In genomic region chr4:140568507-140569306, GRCh38 we compare ENCODE assay signal across 1 cellular context.
TF ChIP-seq lines count a peak whose summit lies in the region.

TSS of gene UCP1 (minus strand) at chr4:140568961. CDS start at chr4:140568729, 232 bp downstream.

TF ChIP-seq in HepG2, 621 proteins besides CTCF, POLR2A, EP300 and RAD21 (continued from another document and continues in another):
- TF ChIP-seq, protein P1, sequence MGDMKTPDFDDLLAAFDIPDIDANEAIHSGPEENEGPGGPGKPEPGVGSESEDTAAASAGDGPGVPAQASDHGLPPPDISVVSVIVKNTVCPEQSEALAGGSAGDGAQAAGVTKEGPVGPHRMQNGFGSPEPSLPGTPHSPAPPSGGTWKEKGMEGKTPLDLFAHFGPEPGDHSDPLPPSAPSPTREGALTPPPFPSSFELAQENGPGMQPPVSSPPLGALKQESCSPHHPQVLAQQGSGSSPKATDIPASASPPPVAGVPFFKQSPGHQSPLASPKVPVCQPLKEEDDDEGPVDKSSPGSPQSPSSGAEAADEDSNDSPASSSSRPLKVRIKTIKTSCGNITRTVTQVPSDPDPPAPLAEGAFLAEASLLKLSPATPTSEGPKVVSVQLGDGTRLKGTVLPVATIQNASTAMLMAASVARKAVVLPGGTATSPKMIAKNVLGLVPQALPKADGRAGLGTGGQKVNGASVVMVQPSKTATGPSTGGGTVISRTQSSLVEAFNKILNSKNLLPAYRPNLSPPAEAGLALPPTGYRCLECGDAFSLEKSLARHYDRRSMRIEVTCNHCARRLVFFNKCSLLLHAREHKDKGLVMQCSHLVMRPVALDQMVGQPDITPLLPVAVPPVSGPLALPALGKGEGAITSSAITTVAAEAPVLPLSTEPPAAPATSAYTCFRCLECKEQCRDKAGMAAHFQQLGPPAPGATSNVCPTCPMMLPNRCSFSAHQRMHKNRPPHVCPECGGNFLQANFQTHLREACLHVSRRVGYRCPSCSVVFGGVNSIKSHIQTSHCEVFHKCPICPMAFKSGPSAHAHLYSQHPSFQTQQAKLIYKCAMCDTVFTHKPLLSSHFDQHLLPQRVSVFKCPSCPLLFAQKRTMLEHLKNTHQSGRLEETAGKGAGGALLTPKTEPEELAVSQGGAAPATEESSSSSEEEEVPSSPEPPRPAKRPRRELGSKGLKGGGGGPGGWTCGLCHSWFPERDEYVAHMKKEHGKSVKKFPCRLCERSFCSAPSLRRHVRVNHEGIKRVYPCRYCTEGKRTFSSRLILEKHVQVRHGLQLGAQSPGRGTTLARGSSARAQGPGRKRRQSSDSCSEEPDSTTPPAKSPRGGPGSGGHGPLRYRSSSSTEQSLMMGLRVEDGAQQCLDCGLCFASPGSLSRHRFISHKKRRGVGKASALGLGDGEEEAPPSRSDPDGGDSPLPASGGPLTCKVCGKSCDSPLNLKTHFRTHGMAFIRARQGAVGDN (CRISPR knock-in tag; IDR thresholded peaks at IDR 0.05): peak; percentile 55
- TF ChIP-seq PATZ1 (CRISPR knock-in tag; IDR thresholded peaks at IDR 0.05) (no peak), ZBTB39 (CRISPR knock-in tag; IDR thresholded peaks at IDR 0.05) (peak; percentile 41; the same call in 1 of the 2 replicates), MYC (CRISPR knock-in tag; IDR thresholded peaks at IDR 0.05; ENCODE audit: borderline replicate concordance) (0 out of 2 replicates have a peak, but pooled peaks have one; percentile 33), ZNF142 (CRISPR knock-in tag; IDR thresholded peaks at IDR 0.05) (no peak), ZNF839 (CRISPR knock-in tag; IDR thresholded peaks at IDR 0.05; ENCODE audit: borderline replicate concordance) (no peak), ZNF777 (CRISPR knock-in tag; IDR thresholded peaks at IDR 0.05) (peak; percentile 61), ZBTB7B (CRISPR knock-in tag; IDR thresholded peaks at IDR 0.05) (0 out of 2 replicates have a peak, but pooled peaks have one; percentile 38), FOXC1 (CRISPR knock-in tag; IDR thresholded peaks at IDR 0.05; ENCODE audit: borderline replicate concordance) (peak; percentile 15; the same call in 1 of the 2 replicates), SAP130 (CRISPR knock-in tag; IDR thresholded peaks at IDR 0.05; ENCODE audit: low read depth) (peak; percentile 17; the same call in 1 of the 2 replicates), ZNF883 (CRISPR knock-in tag; IDR thresholded peaks at IDR 0.05; ENCODE audit: not compliant biosample characterization) (no peak), RXRA (CRISPR knock-in tag; IDR thresholded peaks at IDR 0.05) (peak; percentile 23; the same call in 1 of the 2 replicates), HHEX (CRISPR knock-in tag; IDR thresholded peaks at IDR 0.05) (no peak)
- TF ChIP-seq, protein P2, sequence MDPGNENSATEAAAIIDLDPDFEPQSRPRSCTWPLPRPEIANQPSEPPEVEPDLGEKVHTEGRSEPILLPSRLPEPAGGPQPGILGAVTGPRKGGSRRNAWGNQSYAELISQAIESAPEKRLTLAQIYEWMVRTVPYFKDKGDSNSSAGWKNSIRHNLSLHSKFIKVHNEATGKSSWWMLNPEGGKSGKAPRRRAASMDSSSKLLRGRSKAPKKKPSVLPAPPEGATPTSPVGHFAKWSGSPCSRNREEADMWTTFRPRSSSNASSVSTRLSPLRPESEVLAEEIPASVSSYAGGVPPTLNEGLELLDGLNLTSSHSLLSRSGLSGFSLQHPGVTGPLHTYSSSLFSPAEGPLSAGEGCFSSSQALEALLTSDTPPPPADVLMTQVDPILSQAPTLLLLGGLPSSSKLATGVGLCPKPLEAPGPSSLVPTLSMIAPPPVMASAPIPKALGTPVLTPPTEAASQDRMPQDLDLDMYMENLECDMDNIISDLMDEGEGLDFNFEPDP (CRISPR knock-in tag; conservative IDR thresholded peaks at IDR 0.05): 0 out of 2 replicates have a peak, but pooled peaks have one; percentile 45
- TF ChIP-seq, protein P3, sequence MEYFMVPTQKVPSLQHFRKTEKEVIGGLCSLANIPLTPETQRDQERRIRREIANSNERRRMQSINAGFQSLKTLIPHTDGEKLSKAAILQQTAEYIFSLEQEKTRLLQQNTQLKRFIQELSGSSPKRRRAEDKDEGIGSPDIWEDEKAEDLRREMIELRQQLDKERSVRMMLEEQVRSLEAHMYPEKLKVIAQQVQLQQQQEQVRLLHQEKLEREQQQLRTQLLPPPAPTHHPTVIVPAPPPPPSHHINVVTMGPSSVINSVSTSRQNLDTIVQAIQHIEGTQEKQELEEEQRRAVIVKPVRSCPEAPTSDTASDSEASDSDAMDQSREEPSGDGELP (IDR thresholded peaks at IDR 0.05; ENCODE audit: borderline replicate concordance, low read depth): 0 out of 2 replicates have a peak, but pooled peaks have one; percentile 20
- TF ChIP-seq, protein P4, sequence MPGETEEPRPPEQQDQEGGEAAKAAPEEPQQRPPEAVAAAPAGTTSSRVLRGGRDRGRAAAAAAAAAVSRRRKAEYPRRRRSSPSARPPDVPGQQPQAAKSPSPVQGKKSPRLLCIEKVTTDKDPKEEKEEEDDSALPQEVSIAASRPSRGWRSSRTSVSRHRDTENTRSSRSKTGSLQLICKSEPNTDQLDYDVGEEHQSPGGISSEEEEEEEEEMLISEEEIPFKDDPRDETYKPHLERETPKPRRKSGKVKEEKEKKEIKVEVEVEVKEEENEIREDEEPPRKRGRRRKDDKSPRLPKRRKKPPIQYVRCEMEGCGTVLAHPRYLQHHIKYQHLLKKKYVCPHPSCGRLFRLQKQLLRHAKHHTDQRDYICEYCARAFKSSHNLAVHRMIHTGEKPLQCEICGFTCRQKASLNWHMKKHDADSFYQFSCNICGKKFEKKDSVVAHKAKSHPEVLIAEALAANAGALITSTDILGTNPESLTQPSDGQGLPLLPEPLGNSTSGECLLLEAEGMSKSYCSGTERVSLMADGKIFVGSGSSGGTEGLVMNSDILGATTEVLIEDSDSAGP (CRISPR knock-in tag; IDR thresholded peaks at IDR 0.05; ENCODE audit: borderline replicate concordance): peak; percentile 43; the same call in 1 of the 2 replicates
- TF ChIP-seq, protein P5, sequence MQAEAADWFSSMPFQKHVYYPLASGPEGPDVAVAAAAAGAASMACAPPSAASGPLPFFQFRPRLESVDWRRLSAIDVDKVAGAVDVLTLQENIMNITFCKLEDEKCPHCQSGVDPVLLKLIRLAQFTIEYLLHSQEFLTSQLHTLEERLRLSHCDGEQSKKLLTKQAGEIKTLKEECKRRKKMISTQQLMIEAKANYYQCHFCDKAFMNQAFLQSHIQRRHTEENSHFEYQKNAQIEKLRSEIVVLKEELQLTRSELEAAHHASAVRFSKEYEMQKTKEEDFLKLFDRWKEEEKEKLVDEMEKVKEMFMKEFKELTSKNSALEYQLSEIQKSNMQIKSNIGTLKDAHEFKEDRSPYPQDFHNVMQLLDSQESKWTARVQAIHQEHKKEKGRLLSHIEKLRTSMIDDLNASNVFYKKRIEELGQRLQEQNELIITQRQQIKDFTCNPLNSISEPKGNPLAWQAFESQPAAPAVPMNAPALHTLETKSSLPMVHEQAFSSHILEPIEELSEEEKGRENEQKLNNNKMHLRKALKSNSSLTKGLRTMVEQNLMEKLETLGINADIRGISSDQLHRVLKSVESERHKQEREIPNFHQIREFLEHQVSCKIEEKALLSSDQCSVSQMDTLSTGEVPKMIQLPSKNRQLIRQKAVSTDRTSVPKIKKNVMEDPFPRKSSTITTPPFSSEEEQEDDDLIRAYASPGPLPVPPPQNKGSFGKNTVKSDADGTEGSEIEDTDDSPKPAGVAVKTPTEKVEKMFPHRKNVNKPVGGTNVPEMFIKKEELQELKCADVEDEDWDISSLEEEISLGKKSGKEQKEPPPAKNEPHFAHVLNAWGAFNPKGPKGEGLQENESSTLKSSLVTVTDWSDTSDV (CRISPR knock-in tag; IDR thresholded peaks at IDR 0.05): 0 out of 2 replicates have a peak, but pooled peaks have one; percentile 42
- TF ChIP-seq, protein P6, sequence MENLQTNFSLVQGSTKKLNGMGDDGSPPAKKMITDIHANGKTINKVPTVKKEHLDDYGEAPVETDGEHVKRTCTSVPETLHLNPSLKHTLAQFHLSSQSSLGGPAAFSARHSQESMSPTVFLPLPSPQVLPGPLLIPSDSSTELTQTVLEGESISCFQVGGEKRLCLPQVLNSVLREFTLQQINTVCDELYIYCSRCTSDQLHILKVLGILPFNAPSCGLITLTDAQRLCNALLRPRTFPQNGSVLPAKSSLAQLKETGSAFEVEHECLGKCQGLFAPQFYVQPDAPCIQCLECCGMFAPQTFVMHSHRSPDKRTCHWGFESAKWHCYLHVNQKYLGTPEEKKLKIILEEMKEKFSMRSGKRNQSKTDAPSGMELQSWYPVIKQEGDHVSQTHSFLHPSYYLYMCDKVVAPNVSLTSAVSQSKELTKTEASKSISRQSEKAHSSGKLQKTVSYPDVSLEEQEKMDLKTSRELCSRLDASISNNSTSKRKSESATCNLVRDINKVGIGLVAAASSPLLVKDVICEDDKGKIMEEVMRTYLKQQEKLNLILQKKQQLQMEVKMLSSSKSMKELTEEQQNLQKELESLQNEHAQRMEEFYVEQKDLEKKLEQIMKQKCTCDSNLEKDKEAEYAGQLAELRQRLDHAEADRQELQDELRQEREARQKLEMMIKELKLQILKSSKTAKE (CRISPR knock-in tag; IDR thresholded peaks at IDR 0.05; ENCODE audit: borderline replicate concordance): no peak
- TF ChIP-seq, protein P7, sequence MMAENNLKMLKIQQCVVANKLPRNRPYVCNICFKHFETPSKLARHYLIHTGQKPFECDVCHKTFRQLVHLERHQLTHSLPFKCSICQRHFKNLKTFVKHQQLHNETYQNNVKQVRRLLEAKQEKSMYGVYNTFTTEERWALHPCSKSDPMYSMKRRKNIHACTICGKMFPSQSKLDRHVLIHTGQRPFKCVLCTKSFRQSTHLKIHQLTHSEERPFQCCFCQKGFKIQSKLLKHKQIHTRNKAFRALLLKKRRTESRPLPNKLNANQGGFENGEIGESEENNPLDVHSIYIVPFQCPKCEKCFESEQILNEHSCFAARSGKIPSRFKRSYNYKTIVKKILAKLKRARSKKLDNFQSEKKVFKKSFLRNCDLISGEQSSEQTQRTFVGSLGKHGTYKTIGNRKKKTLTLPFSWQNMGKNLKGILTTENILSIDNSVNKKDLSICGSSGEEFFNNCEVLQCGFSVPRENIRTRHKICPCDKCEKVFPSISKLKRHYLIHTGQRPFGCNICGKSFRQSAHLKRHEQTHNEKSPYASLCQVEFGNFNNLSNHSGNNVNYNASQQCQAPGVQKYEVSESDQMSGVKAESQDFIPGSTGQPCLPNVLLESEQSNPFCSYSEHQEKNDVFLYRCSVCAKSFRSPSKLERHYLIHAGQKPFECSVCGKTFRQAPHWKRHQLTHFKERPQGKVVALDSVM (CRISPR knock-in tag; IDR thresholded peaks at IDR 0.05): no peak
